Comparison of ENCODE assay signal across 9 cellular contexts in the genomic region with DNA sequence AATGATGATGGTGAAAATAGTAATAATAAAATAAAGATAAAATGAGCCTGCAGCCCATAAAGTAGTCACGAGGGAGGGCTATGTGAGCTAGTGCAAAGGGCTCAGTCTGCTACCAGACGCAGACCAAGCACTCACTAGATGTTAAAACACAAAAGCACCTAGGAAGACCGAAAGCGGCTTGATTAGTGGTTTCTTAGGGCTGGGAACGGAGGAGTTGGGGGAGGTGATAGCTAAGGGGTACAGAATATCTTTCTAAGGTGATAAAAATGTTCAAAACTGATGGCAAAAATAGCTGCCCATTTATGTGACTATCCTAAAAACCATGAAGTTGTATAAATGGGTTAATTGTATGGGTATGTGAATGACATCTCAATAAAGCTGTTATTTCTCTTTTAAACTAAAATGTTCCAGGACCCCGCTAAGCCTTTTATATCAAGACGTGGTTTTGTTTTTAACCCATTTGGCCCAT. TPM values are rescaled to one million over a fixed set of nuclear protein-coding genes. Genes with fewer than 3 reads are reported as not detected.
A peak's percentile ranks its signal among the peaks of the same experiment; 100 is the strongest.
DNase-seq lines count a peak whose midpoint lies in the region; ATAC-seq and TF ChIP-seq lines count a peak whose summit lies in the region.
"Had no signal": no experiment of that assay in that cellular context is flagged by ENCODE, and none has a peak within 500 bp of the region (broad histone marks: within the 10 kb centered on the region; RNA-seq: fewer than 3 reads in every experiment).

No MANE protein-coding gene starts in this region.

- no peak for TF ChIP-seq POLR2A in Peyer's patch (IDR thresholded peaks at IDR 0.05)

- no peak overlapping the region for H3K4me3 ChIP-seq in Peyer's patch
- no peak overlapping the region for H3K4me3 ChIP-seq in mucosa of descending colon
- no peak overlapping the region for H3K4me3 ChIP-seq in thymus (ENCODE audit: low read length)

- intact Hi-C loops in mucosa of descending colon (cut with DNase I, micrococcal nuclease) = no loop called here

- DNase-seq in Peyer's patch (no peak), caudate nucleus (lab: John Stamatoyannopoulos, UW) (no peak), mucosa of descending colon (no peak), substantia nigra (lab: John Stamatoyannopoulos, UW) (no peak)
- DNase-seq: GDM1, retina had no signal

- no peaks in the 10 kb centered on the region for H3K36me3 ChIP-seq in Peyer's patch
- H3K36me3 ChIP-seq in mucosa of descending colon (ENCODE audit: low read depth) = no peaks in the 10 kb centered on the region
- peaks cover 7% of the 10 kb centered on the region for H3K36me3 ChIP-seq in thymus (ENCODE audit: control insufficient read depth, insufficient read depth)

- ATAC-seq in mucosa of descending colon = peak; percentile 5
- ATAC-seq in GM18511 (IDR thresholded peaks at IDR 0.05; ENCODE audit: unreplicated experiment) = no peak
- no peak for ATAC-seq in HG03521 (IDR thresholded peaks at IDR 0.05; ENCODE audit: unreplicated experiment)

- no peak for TF ChIP-seq CTCF in Peyer's patch (IDR thresholded peaks at IDR 0.05)
- no peak for TF ChIP-seq CTCF in mucosa of descending colon (IDR thresholded peaks at IDR 0.05)

- H3K9me3 ChIP-seq in Peyer's patch (no peaks in the 10 kb centered on the region), mucosa of descending colon (no peaks in the 10 kb centered on the region), thymus (ENCODE audit: control insufficient read depth) (no peaks in the 10 kb centered on the region)

- H3K27ac ChIP-seq in Peyer's patch (peak overlapping the region; percentile 52 to 86 (median 77)), caudate nucleus (ENCODE audit: low read depth, low read length) (peak overlapping the region; percentile 75), thymus (ENCODE audit: low read depth) (peak overlapping the region; percentile 21), substantia nigra (ENCODE audit: low read depth, low read length, poor library complexity, severe bottlenecking) (no peak overlapping the region)

- no peaks in the 10 kb centered on the region for H3K27me3 ChIP-seq in Peyer's patch
- H3K27me3 ChIP-seq in thymus (ENCODE audit: control insufficient read depth, insufficient read depth) = no peaks in the 10 kb centered on the region

- H3K4me1 ChIP-seq in Peyer's patch (peaks cover 0 to 64% (median 3%) of the 10 kb centered on the region in 4 donors), mucosa of descending colon (ENCODE audit: low read depth) (peaks cover 55% of the 10 kb centered on the region), thymus (ENCODE audit: control insufficient read depth, insufficient read depth, low read length) (peaks cover 11% of the 10 kb centered on the region)

- 96% methylated on average over 7 of the region's 7 CpGs for WGBS in thymus

RNA-seq across cellular contexts. Expression of gene ACTN1, which starts 39.6 kb away (rescaled TPM):
- total RNA-seq in Peyer's patch = 100 to 1,000 TPM in 1 of 4 donors, 10 to 100 TPM in 3; 40.3 to 585 (median 80.1) TPM
- total RNA-seq in mucosa of descending colon = 100 to 1,000 TPM in 2 of 3 donors, 10 to 100 TPM in 1; 93.7 to 607 (median 128) TPM
- 59.3 TPM for polyA plus RNA-seq in thymus
